ENCODE assay signal across 23 cellular contexts in genomic region chr6:14858808-14859207, GRCh38.
DNase-seq lines count a peak whose midpoint lies in the region; ATAC-seq and TF ChIP-seq lines count a peak whose summit lies in the region.
"Had no signal": no experiment of that assay in that cellular context is flagged by ENCODE, and none has a peak within 500 bp of the region (broad histone marks: within the 10 kb centered on the region; RNA-seq: fewer than 3 reads in every experiment).

No MANE protein-coding gene starts in this region.

- TF ChIP-seq POLR2A in NB4 (IDR thresholded peaks at IDR 0.05; ENCODE audit: extremely low read depth, insufficient read length) = no peak

- H3K36me3 Mint-ChIP-seq in activated T-cell treated with anti-CD3 and anti-CD28 coated beads, Interleukin-2, amount 50 U/mL, for 4 hours (ENCODE audit: insufficient read depth) = no peaks in the 10 kb centered on the region
- peaks cover 3% of the 10 kb centered on the region for H3K36me3 Mint-ChIP-seq in activated naive CD8-positive, alpha-beta T cell treated with anti-CD3 and anti-CD28 coated beads for 36 hours
- H3K36me3 Mint-ChIP-seq in stimulated activated effector memory CD8-positive, alpha-beta T cell treated with anti-CD3 and anti-CD28 coated beads, Interleukin-12 subunit alpha, Interleukin-12 subunit beta, amount 100 ng/mL, for 72 hours = peaks cover 12% of the 10 kb centered on the region
- H3K36me3 Mint-ChIP-seq: T-cell, type B pancreatic cell had no signal

- in situ Hi-C loops in ACHN (cut with HindIII; ENCODE audit: low pct_ligation_motif_present, low pct_unique_long_range_greater_than_20kb, low sequenced_read_pairs) = no loop called here

- peak overlapping the region; percentile 40 for H3K27ac Mint-ChIP-seq in activated naive CD8-positive, alpha-beta T cell treated with anti-CD3 and anti-CD28 coated beads for 36 hours
- peak overlapping the region; percentile 99 for H3K27ac Mint-ChIP-seq in stimulated activated effector memory CD8-positive, alpha-beta T cell treated with anti-CD3 and anti-CD28 coated beads, Interleukin-12 subunit alpha, Interleukin-12 subunit beta, amount 100 ng/mL, for 72 hours
- H3K27ac Mint-ChIP-seq: progenitor cell of endocrine pancreas, type B pancreatic cell had no signal

- ATAC-seq in activated T-cell treated with anti-CD3 and anti-CD28 coated beads, Interleukin-2, amount 50 U/mL, for 4 hours = peak; percentile 71 to 81
- peak; percentile 74 for ATAC-seq in stimulated activated effector memory CD8-positive, alpha-beta T cell treated with anti-CD3 and anti-CD28 coated beads, Interleukin-12 subunit alpha, Interleukin-12 subunit beta, amount 100 ng/mL, for 72 hours
- ATAC-seq in HG03039 (IDR thresholded peaks at IDR 0.05; ENCODE audit: unreplicated experiment) (no peak), HG03565 (IDR thresholded peaks at IDR 0.05; ENCODE audit: unreplicated experiment) (no peak)
- ATAC-seq: left lobe of liver, T-cell had no signal

- H3K4me1 Mint-ChIP-seq in activated T-cell treated with anti-CD3 and anti-CD28 coated beads, Interleukin-2, amount 50 U/mL, for 4 hours (ENCODE audit: low read depth) = peaks cover 47% of the 10 kb centered on the region
- H3K4me1 Mint-ChIP-seq in activated naive CD8-positive, alpha-beta T cell treated with anti-CD3 and anti-CD28 coated beads for 36 hours = peaks cover 42% of the 10 kb centered on the region
- peaks cover 62% of the 10 kb centered on the region for H3K4me1 Mint-ChIP-seq in stimulated activated effector memory CD8-positive, alpha-beta T cell treated with anti-CD3 and anti-CD28 coated beads, Interleukin-12 subunit alpha, Interleukin-12 subunit beta, amount 100 ng/mL, for 72 hours

- TF ChIP-seq CTCF in NB4 (IDR thresholded peaks at IDR 0.05; ENCODE audit: low read depth, low read length) = no peak

- peak overlapping the region; percentile 58 for H3K4me3 ChIP-seq in NB4 (ENCODE audit: low read depth, low read length)

- no peaks in the 10 kb centered on the region for H3K27me3 Mint-ChIP-seq in activated T-cell treated with anti-CD3 and anti-CD28 coated beads, Interleukin-2, amount 50 U/mL, for 4 hours (ENCODE audit: low read depth)
- H3K27me3 Mint-ChIP-seq in activated naive CD8-positive, alpha-beta T cell treated with anti-CD3 and anti-CD28 coated beads for 36 hours = no peaks in the 10 kb centered on the region
- H3K27me3 Mint-ChIP-seq: T-cell had no signal

- no peak for DNase-seq in activated T-cell treated with anti-CD3 and anti-CD28 coated beads, Interleukin-2, amount 50 U/mL, for 4 hours
- DNase-seq in activated T-cell treated with anti-CD3 and anti-CD28 coated beads, Interleukin-2, amount 50 U/mL, for 1 hour = no peak
- DNase-seq in NB4 (ENCODE audit: low read depth) = peak; percentile 28
- DNase-seq in activated naive CD8-positive, alpha-beta T cell treated with anti-CD3 and anti-CD28 coated beads for 36 hours = no peak
- DNase-seq in stimulated activated effector memory CD8-positive, alpha-beta T cell treated with anti-CD3 and anti-CD28 coated beads, Interleukin-12 subunit alpha, Interleukin-12 subunit beta, amount 100 ng/mL, for 72 hours (ENCODE audit: low spot score in 2 of 2) = peak in 1 of 2 donors; percentile 60
- DNase-seq in ACHN = no peak
- DNase-seq: activated gamma-delta T cell treated with Interleukin-2 at 50 U/mL for 16 hours, DND-41, glutamatergic neuron, GOT3, MV-4-11, NCI-H187 treated with DMSO at 0.1 percent for 48 hours, NCI-H2227 treated with DMSO at 0.1 percent for 48 hours, NCI-H774, OCI-M1, Right ventricle myocardium superior, T-cell had no signal

- no peaks in the 10 kb centered on the region for H3K9me3 Mint-ChIP-seq in activated T-cell treated with anti-CD3 and anti-CD28 coated beads, Interleukin-2, amount 50 U/mL, for 4 hours
- peaks cover 5% of the 10 kb centered on the region for H3K9me3 Mint-ChIP-seq in activated naive CD8-positive, alpha-beta T cell treated with anti-CD3 and anti-CD28 coated beads for 36 hours
- H3K9me3 Mint-ChIP-seq in stimulated activated effector memory CD8-positive, alpha-beta T cell treated with anti-CD3 and anti-CD28 coated beads, Interleukin-12 subunit alpha, Interleukin-12 subunit beta, amount 100 ng/mL, for 72 hours = peaks cover 3% of the 10 kb centered on the region
- H3K9me3 Mint-ChIP-seq: neural crest cell, type B pancreatic cell had no signal

- H3K4me3 Mint-ChIP-seq in activated T-cell treated with anti-CD3 and anti-CD28 coated beads, Interleukin-2, amount 50 U/mL, for 4 hours = no peak overlapping the region
- H3K4me3 Mint-ChIP-seq in activated naive CD8-positive, alpha-beta T cell treated with anti-CD3 and anti-CD28 coated beads for 36 hours = no peak overlapping the region
- peak overlapping the region; percentile 74 for H3K4me3 Mint-ChIP-seq in stimulated activated effector memory CD8-positive, alpha-beta T cell treated with anti-CD3 and anti-CD28 coated beads, Interleukin-12 subunit alpha, Interleukin-12 subunit beta, amount 100 ng/mL, for 72 hours
- H3K4me3 Mint-ChIP-seq: neural crest cell, type B pancreatic cell had no signal

Comparison
In these comparisons a context has a peak if more than half of its experiments do, and no peak if none do; other contexts are left out.
1. ATAC-seq: peak in activated T-cell treated with anti-CD3 and anti-CD28 coated beads, Interleukin-2, amount 50 U/mL, for 4 hours (2 of 2) and stimulated activated effector memory CD8-positive, alpha-beta T cell treated with anti-CD3 and anti-CD28 coated beads, Interleukin-12 subunit alpha, Interleukin-12 subunit beta, amount 100 ng/mL, for 72 hours (single experiment); none in HG03039 (single experiment) and HG03565 (single experiment).